2 cellular contexts compared by ENCODE assay signal in genomic region chr15:39587291-39587909, GRCh38.
TF ChIP-seq lines count a peak whose summit lies in the region.

No MANE protein-coding gene starts in this region.

TF ChIP-seq in endothelial cell of umbilical vein, 7 proteins besides CTCF, POLR2A, EP300 and RAD21:
- TF ChIP-seq POLR2AphosphoS5 (IDR thresholded peaks at IDR 0.05; ENCODE audit: insufficient read depth, low read depth, low read length), result peak; percentile 99
- no peak for TF ChIP-seq FOS (IDR thresholded peaks at IDR 0.05; ENCODE audit: borderline replicate concordance, insufficient read depth, low read length)
TF ChIP-seq in endothelial cell of umbilical vein: peak in this region for 1.

TF ChIP-seq in liver, 16 proteins besides CTCF, POLR2A, EP300 and RAD21:
- TF ChIP-seq RXRA (IDR thresholded peaks at IDR 0.05) (no peak), HNF4G (IDR thresholded peaks at IDR 0.05) (no peak), FOXA1 (IDR thresholded peaks at IDR 0.05) (peak; percentile 23), EGR1 (IDR thresholded peaks at IDR 0.05; ENCODE audit: low read depth in 2 of 2) (no peak), SP1 (IDR thresholded peaks at IDR 0.05) (no peak), FOXA2 (IDR thresholded peaks at IDR 0.05) (peak; percentile 39), JUND (IDR thresholded peaks at IDR 0.05) (no peak), YY1 (IDR thresholded peaks at IDR 0.05) (no peak), HNF4A (conservative IDR thresholded peaks at IDR 0.05) (no peak)
- TF ChIP-seq, protein P1, sequence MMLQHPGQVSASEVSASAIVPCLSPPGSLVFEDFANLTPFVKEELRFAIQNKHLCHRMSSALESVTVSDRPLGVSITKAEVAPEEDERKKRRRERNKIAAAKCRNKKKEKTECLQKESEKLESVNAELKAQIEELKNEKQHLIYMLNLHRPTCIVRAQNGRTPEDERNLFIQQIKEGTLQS (IDR thresholded peaks at IDR 0.05), result no peak
